In the genomic region with DNA sequence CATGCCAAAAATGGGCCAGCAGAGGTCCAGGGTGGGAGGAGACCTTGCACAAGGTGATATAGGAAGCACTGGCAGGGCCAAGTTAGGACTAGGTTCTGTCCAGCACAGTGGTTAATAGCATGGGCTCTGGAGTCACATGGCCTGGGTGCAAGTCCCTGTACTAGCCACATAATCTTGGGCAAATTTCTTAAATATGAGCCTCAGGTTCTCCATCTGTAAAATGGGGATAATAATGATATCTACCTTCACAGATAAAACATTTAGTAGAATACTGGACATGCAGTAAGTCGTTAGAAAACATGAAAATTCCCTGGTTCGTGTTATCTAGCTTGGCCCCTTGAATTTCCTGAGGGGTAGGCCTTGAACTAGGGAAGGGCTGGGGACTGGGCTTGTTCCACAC, we compare ENCODE assay signal across 17 cellular contexts. TPM values are rescaled to one million over a fixed set of nuclear protein-coding genes. Genes with fewer than 3 reads are reported as not detected.
DNase-seq lines count a peak whose midpoint lies in the region; ATAC-seq, FAIRE-seq and TF ChIP-seq lines count a peak whose summit lies in the region.
"Had no signal": no experiment of that assay in that cellular context is flagged by ENCODE, and none has a peak within 500 bp of the region (broad histone marks: within the 10 kb centered on the region; RNA-seq: fewer than 3 reads in every experiment).

No MANE protein-coding gene starts in this region.

- no peak for FAIRE-seq in HepG2 (lab: Jason Lieb, UNC)
- FAIRE-seq: A549, D721Med, G401.6, GM12891, GM19239, H1, HTR-8/SVneo had no signal

- H3K9me3 ChIP-seq in HepG2 (ENCODE audit: low read length): no peaks in the 10 kb centered on the region
- no peaks in the 10 kb centered on the region for H3K9me3 ChIP-seq in right lobe of liver
- H3K9me3 ChIP-seq: A549, Caco-2 had no signal

- TF ChIP-seq CTCF in HepG2 (CRISPR knock-in tag; IDR thresholded peaks at IDR 0.05) (no peak), right lobe of liver (IDR thresholded peaks at IDR 0.05) (no peak), foreskin fibroblast (IDR thresholded peaks at IDR 0.05; ENCODE audit: low read depth, low read length) (no peak)

- H3K27me3 ChIP-seq in HepG2 (ENCODE audit: control insufficient read depth in 1 of 2, insufficient read depth in 2 of 2, low read length in 2 of 2): no peaks in the 10 kb centered on the region
- no peaks in the 10 kb centered on the region for H3K27me3 ChIP-seq in right lobe of liver

- H3K36me3 ChIP-seq in HepG2 (replicated peaks in 1 of 2; ENCODE audit: control insufficient read depth in 1 of 2, insufficient read depth in 2 of 2, low read length in 2 of 2) (peaks cover 52 to 61% of the 10 kb centered on the region in 2 experiments), right lobe of liver (peaks cover 0 to 38% (median 19%) of the 10 kb centered on the region in 4 donors)

- TF ChIP-seq EP300 in HepG2 (IDR thresholded peaks at IDR 0.05; ENCODE audit: low read depth in 2 of 2, low read length in 2 of 2) (no peak), HepG2 (CRISPR knock-in tag; IDR thresholded peaks at IDR 0.05; ENCODE audit: borderline replicate concordance) (no peak)

- TF ChIP-seq RAD21 in HepG2 (CRISPR knock-in tag; IDR thresholded peaks at IDR 0.05): no peak

- no peak for TF ChIP-seq POLR2A in HepG2 (IDR thresholded peaks at IDR 0.05; ENCODE audit: insufficient read depth in 1 of 2, low read depth in 2 of 2, low read length in 2 of 2)
- no peak for TF ChIP-seq POLR2A in right lobe of liver (IDR thresholded peaks at IDR 0.05)

- no peak for ATAC-seq in HepG2
- no peak for ATAC-seq in right lobe of liver
- no peak for ATAC-seq in stimulated activated effector memory CD8-positive, alpha-beta T cell treated with anti-CD3 and anti-CD28 coated beads, Interleukin-12 subunit alpha, Interleukin-12 subunit beta, amount 100 ng/mL, for 72 hours
- ATAC-seq: A549 had no signal

- intact Hi-C loops in HepG2 (cut with micrococcal nuclease; ENCODE audit: unreplicated experiment): no loop called here
- intact Hi-C loops in right lobe of liver (cut with DNase I): loop anchor here in 1 of 2 donors (10.0 kb wide), 1 partner anchor 48 kb away; no protein-coding TSS in a partner anchor

- no peak overlapping the region for H3K27ac ChIP-seq in HepG2 (ENCODE audit: extremely low read length, insufficient read depth, low read length)
- no peak overlapping the region for H3K27ac ChIP-seq in right lobe of liver
- H3K27ac ChIP-seq: 22Rv1, A549, C4-2B had no signal

- CTCF ChIA-PET in HepG2 (lab: Yijun Ruan, JAX; ENCODE audit: low intra/inter-chr PET ratio, low total read pairs): no interaction called here

- H3K9me3 Mint-ChIP-seq in stimulated activated effector memory CD8-positive, alpha-beta T cell treated with anti-CD3 and anti-CD28 coated beads, Interleukin-12 subunit alpha, Interleukin-12 subunit beta, amount 100 ng/mL, for 72 hours: no peaks in the 10 kb centered on the region
- H3K9me3 Mint-ChIP-seq: CD4-positive, alpha-beta T cell; H9 had no signal

- H3K4me2 ChIP-seq in HepG2 (ENCODE audit: low read depth, low read length): no peak overlapping the region
- H3K4me2 ChIP-seq: A549 had no signal

- no peaks in the 10 kb centered on the region for H4K20me1 ChIP-seq in HepG2 (ENCODE audit: insufficient read depth, low read length)

- H3K4me1 Mint-ChIP-seq in stimulated activated effector memory CD8-positive, alpha-beta T cell treated with anti-CD3 and anti-CD28 coated beads, Interleukin-12 subunit alpha, Interleukin-12 subunit beta, amount 100 ng/mL, for 72 hours: peaks cover 19% of the 10 kb centered on the region

- peaks cover 9% of the 10 kb centered on the region for H3K4me1 ChIP-seq in HepG2 (ENCODE audit: insufficient read depth, low read length)
- H3K4me1 ChIP-seq in right lobe of liver: peaks cover 0 to 13% (median 0%) of the 10 kb centered on the region in 4 donors

- no peak overlapping the region for H3K4me3 Mint-ChIP-seq in stimulated activated effector memory CD8-positive, alpha-beta T cell treated with anti-CD3 and anti-CD28 coated beads, Interleukin-12 subunit alpha, Interleukin-12 subunit beta, amount 100 ng/mL, for 72 hours
- H3K4me3 Mint-ChIP-seq: CD4-positive, alpha-beta T cell; H9 had no signal

- peaks cover 65% of the 10 kb centered on the region for H3K36me3 Mint-ChIP-seq in stimulated activated effector memory CD8-positive, alpha-beta T cell treated with anti-CD3 and anti-CD28 coated beads, Interleukin-12 subunit alpha, Interleukin-12 subunit beta, amount 100 ng/mL, for 72 hours

- H3K9ac ChIP-seq in HepG2 (ENCODE audit: insufficient read depth, low read depth, low read length): no peak overlapping the region

- no peak overlapping the region for H2AFZ ChIP-seq in HepG2 (ENCODE audit: low read length)

- H3K79me2 ChIP-seq in HepG2 (ENCODE audit: insufficient read depth, low read length): peaks cover 3% of the 10 kb centered on the region

- no TSS peak for BruUV-seq in HepG2 (replicated peaks; lab: Mats Ljungman, UMichigan)

- peak overlapping the region; percentile 52 for H3K27ac Mint-ChIP-seq in stimulated activated effector memory CD8-positive, alpha-beta T cell treated with anti-CD3 and anti-CD28 coated beads, Interleukin-12 subunit alpha, Interleukin-12 subunit beta, amount 100 ng/mL, for 72 hours
- H3K27ac Mint-ChIP-seq: CD4-positive, alpha-beta T cell had no signal

- 88% methylated on average over 2 of the region's 2 CpGs for WGBS in HepG2 (ENCODE audit: low lambda C conversion rate)
- 71% methylated on average over 2 of the region's 2 CpGs for WGBS in right lobe of liver (ENCODE audit: insufficient coverage, low coverage, low lambda C conversion rate, missing lambda C conversion rate)

- POLR2A ChIA-PET in HepG2 (lab: Yijun Ruan, JAX): interaction anchor here (1.2 to 1.8 kb wide), 4 partner anchors 8 to 23 kb away, joined by 3 to 11 read pairs (median 4); no protein-coding TSS in a partner anchor

- H3K4me3 ChIP-seq in HepG2 (replicated peaks in 1 of 3; ENCODE audit: insufficient read depth in 1 of 3, low read depth in 2 of 3, low read length in 3 of 3): no peak overlapping the region
- no peak overlapping the region for H3K4me3 ChIP-seq in right lobe of liver
- no peak overlapping the region for H3K4me3 ChIP-seq in foreskin fibroblast (ENCODE audit: low read depth in 1 of 2, low read length in 2 of 2)
- H3K4me3 ChIP-seq: A549 had no signal

- in situ Hi-C loops in HepG2 (cut with HindIII; ENCODE audit: extremely low pct_ligation_motif_present, low pct_unique_long_range_greater_than_20kb): no loop called here

- DNase-seq in HepG2 (ENCODE audit: low spot score) (no peak), right lobe of liver (no peak), foreskin fibroblast (no peak)
- DNase-seq in stimulated activated effector memory CD8-positive, alpha-beta T cell treated with anti-CD3 and anti-CD28 coated beads, Interleukin-12 subunit alpha, Interleukin-12 subunit beta, amount 100 ng/mL, for 72 hours (ENCODE audit: low spot score in 2 of 2): no peak
- DNase-seq: AML-193; Caco-2; CD4-positive, alpha-beta T cell; H9 had no signal

RNA-seq across cellular contexts. Expression of a gene that starts 6.2 kb away (rescaled TPM):
- 63.8 and 202 TPM in 2 replicates for total RNA-seq in HepG2 (2016; rRNA removed; fragmentation: Illumina TruSeq; extraction: Trizol)
- total RNA-seq in HepG2 (2016; cell fraction: cytosol; rRNA removed; fragmentation: Illumina TruSeq; extraction: Trizol; ENCODE audit: low read depth): 83.9 and 87.3 TPM in 2 replicates
- 57.2 and 212 TPM in 2 replicates for total RNA-seq in HepG2 (2016; cell fraction: insoluble cytoplasmic fraction; rRNA removed; fragmentation: Illumina TruSeq; extraction: Trizol)
- total RNA-seq in HepG2 (2016; cell fraction: membrane; rRNA removed; fragmentation: Illumina TruSeq; extraction: Trizol): 50.4 and 53.1 TPM in 2 replicates
- 213 and 263 TPM in 2 replicates for total RNA-seq in HepG2 (2016; cell fraction: nucleus; rRNA removed; fragmentation: Illumina TruSeq; extraction: Trizol)
- polyA plus RNA-seq in HepG2 (2011; rRNA removed): 222 and 231 TPM in 2 replicates
- 240 and 265 TPM in 2 replicates for polyA plus RNA-seq in HepG2 (2011; cell fraction: cytosol; rRNA removed)
- polyA plus RNA-seq in HepG2 (2011; cell fraction: nucleus; rRNA removed): 851 and 910 TPM in 2 replicates
- 102 and 105 TPM in 2 replicates for polyA plus RNA-seq in HepG2 (2012)
- 37.4 and 39.2 TPM in 2 replicates for polyA plus RNA-seq in HepG2 (2016; cell fraction: cytosol; fragmentation: Illumina TruSeq; extraction: Trizol; ENCODE audit: low read depth)
- 82.4 and 101 TPM in 2 replicates for polyA plus RNA-seq in HepG2 (2016; cell fraction: insoluble cytoplasmic fraction; fragmentation: Illumina TruSeq; extraction: Trizol; ENCODE audit: low read depth)
- polyA plus RNA-seq in HepG2 (2016; cell fraction: membrane; fragmentation: Illumina TruSeq; extraction: Trizol; ENCODE audit: low read depth): 45.6 and 51.6 TPM in 2 replicates
- 573 and 587 TPM in 2 replicates for polyA plus RNA-seq in HepG2 (2016; cell fraction: nucleus; fragmentation: Illumina TruSeq; extraction: Trizol; ENCODE audit: insufficient read depth, low read depth)
- polyA minus RNA-seq in HepG2 (2011; rRNA and poly(A)+ RNA removed; ENCODE audit: low replicate concordance): 289 and 410 TPM in 2 replicates
- 109 and 118 TPM in 2 replicates for polyA minus RNA-seq in HepG2 (2011; cell fraction: cytosol; rRNA and poly(A)+ RNA removed)
- 292 and 323 TPM in 2 replicates for polyA minus RNA-seq in HepG2 (2011; cell fraction: nucleus; rRNA and poly(A)+ RNA removed)
- total RNA-seq in right lobe of liver: 100 to 1,000 TPM in 3 of 6 experiments, 10 to 100 TPM in 3; 54.4 to 194 (median 134) TPM

RNA-seq across cellular contexts. Expression of a gene that starts 6.3 kb away (rescaled TPM):
- total RNA-seq in HepG2 (2016; rRNA removed; fragmentation: Illumina TruSeq; extraction: Trizol): 4.1 and 9.7 TPM in 2 replicates
- 6.7 and 8.8 TPM in 2 replicates for total RNA-seq in HepG2 (2016; cell fraction: cytosol; rRNA removed; fragmentation: Illumina TruSeq; extraction: Trizol; ENCODE audit: low read depth)
- 6.0 and 9.5 TPM in 2 replicates for total RNA-seq in HepG2 (2016; cell fraction: insoluble cytoplasmic fraction; rRNA removed; fragmentation: Illumina TruSeq; extraction: Trizol)
- total RNA-seq in HepG2 (2016; cell fraction: membrane; rRNA removed; fragmentation: Illumina TruSeq; extraction: Trizol): 7.3 and 9.1 TPM in 2 replicates
- total RNA-seq in HepG2 (2016; cell fraction: nucleus; rRNA removed; fragmentation: Illumina TruSeq; extraction: Trizol): 14.4 and 18.5 TPM in 2 replicates
- 7.2 and 12.2 TPM in 2 replicates for polyA plus RNA-seq in HepG2 (2011; rRNA removed)
- 3.7 and 6.3 TPM in 2 replicates for polyA plus RNA-seq in HepG2 (2011; cell fraction: cytosol; rRNA removed)
- polyA plus RNA-seq in HepG2 (2011; cell fraction: nucleus; rRNA removed): 57.9 and 58.9 TPM in 2 replicates
- 4.2 and 4.6 TPM in 2 replicates for polyA plus RNA-seq in HepG2 (2012)
- polyA plus RNA-seq in HepG2 (2016; cell fraction: cytosol; fragmentation: Illumina TruSeq; extraction: Trizol; ENCODE audit: low read depth): 4.1 and 4.3 TPM in 2 replicates
- 4.2 and 4.9 TPM in 2 replicates for polyA plus RNA-seq in HepG2 (2016; cell fraction: insoluble cytoplasmic fraction; fragmentation: Illumina TruSeq; extraction: Trizol; ENCODE audit: low read depth)
- polyA plus RNA-seq in HepG2 (2016; cell fraction: membrane; fragmentation: Illumina TruSeq; extraction: Trizol; ENCODE audit: low read depth): 3.9 and 4.0 TPM in 2 replicates
- polyA plus RNA-seq in HepG2 (2016; cell fraction: nucleus; fragmentation: Illumina TruSeq; extraction: Trizol; ENCODE audit: insufficient read depth, low read depth): 18.5 and 19.4 TPM in 2 replicates
- polyA minus RNA-seq in HepG2 (2011; rRNA and poly(A)+ RNA removed; ENCODE audit: low replicate concordance): 1.3 and 16.0 TPM in 2 replicates
- 1.9 and 2.1 TPM in 2 replicates for polyA minus RNA-seq in HepG2 (2011; cell fraction: cytosol; rRNA and poly(A)+ RNA removed)
- polyA minus RNA-seq in HepG2 (2011; cell fraction: nucleus; rRNA and poly(A)+ RNA removed): 24.2 and 27.4 TPM in 2 replicates
- total RNA-seq in right lobe of liver: 1 to 10 TPM; 3.6 to 8.8 (median 5.4) TPM

RNA-seq across cellular contexts. Expression of a gene that starts 9.9 kb away (rescaled TPM):
- total RNA-seq in HepG2 (2016; rRNA removed; fragmentation: Illumina TruSeq; extraction: Trizol): 3.3 and 7.6 TPM in 2 replicates
- 0.35 and 0.40 TPM in 2 replicates for total RNA-seq in HepG2 (2016; cell fraction: cytosol; rRNA removed; fragmentation: Illumina TruSeq; extraction: Trizol; ENCODE audit: low read depth)
- 2.3 and 8.1 TPM in 2 replicates for total RNA-seq in HepG2 (2016; cell fraction: insoluble cytoplasmic fraction; rRNA removed; fragmentation: Illumina TruSeq; extraction: Trizol)
- 2.3 TPM in 2 replicates for total RNA-seq in HepG2 (2016; cell fraction: membrane; rRNA removed; fragmentation: Illumina TruSeq; extraction: Trizol)
- total RNA-seq in HepG2 (2016; cell fraction: nucleus; rRNA removed; fragmentation: Illumina TruSeq; extraction: Trizol): 13.0 and 19.1 TPM in 2 replicates
- 4.8 and 8.9 TPM in 2 replicates for polyA plus RNA-seq in HepG2 (2011; rRNA removed)
- 1.8 and 3.7 TPM in 2 replicates for polyA plus RNA-seq in HepG2 (2011; cell fraction: cytosol; rRNA removed)
- 44.5 and 49.8 TPM in 2 replicates for polyA plus RNA-seq in HepG2 (2011; cell fraction: nucleus; rRNA removed)
- polyA plus RNA-seq in HepG2 (2012): 2.1 and 3.2 TPM in 2 replicates
- polyA plus RNA-seq in HepG2 (2016; cell fraction: cytosol; fragmentation: Illumina TruSeq; extraction: Trizol; ENCODE audit: low read depth): 0.34 and 0.51 TPM in 2 replicates
- polyA plus RNA-seq in HepG2 (2016; cell fraction: insoluble cytoplasmic fraction; fragmentation: Illumina TruSeq; extraction: Trizol; ENCODE audit: low read depth): 1.0 and 1.7 TPM in 2 replicates
- 0.37 and 1.7 TPM in 2 replicates for polyA plus RNA-seq in HepG2 (2016; cell fraction: membrane; fragmentation: Illumina TruSeq; extraction: Trizol; ENCODE audit: low read depth)
- polyA plus RNA-seq in HepG2 (2016; cell fraction: nucleus; fragmentation: Illumina TruSeq; extraction: Trizol; ENCODE audit: insufficient read depth, low read depth): 23.9 and 34.2 TPM in 2 replicates
- polyA minus RNA-seq in HepG2 (2011; rRNA and poly(A)+ RNA removed; ENCODE audit: low replicate concordance): 3.0 and 7.4 TPM in 2 replicates
- polyA minus RNA-seq in HepG2 (2011; cell fraction: cytosol; rRNA and poly(A)+ RNA removed): 1.8 and 2.4 TPM in 2 replicates
- 19.0 and 20.9 TPM in 2 replicates for polyA minus RNA-seq in HepG2 (2011; cell fraction: nucleus; rRNA and poly(A)+ RNA removed)
- 1 to 10 TPM in 5 of 6 experiments, under 1 TPM in 1; 0.50 to 3.2 (median 2.0) TPM for total RNA-seq in right lobe of liver

RNA-seq across cellular contexts. Expression of a gene that starts 14.7 kb away (rescaled TPM):
- total RNA-seq in HepG2 (2016; rRNA removed; fragmentation: Illumina TruSeq; extraction: Trizol) (7.0 and 16.9 TPM in 2 replicates), right lobe of liver (10 to 100 TPM in 5 of 6 experiments, 1 to 10 TPM in 1; 9.6 to 70.2 (median 35.6) TPM)
- total RNA-seq in HepG2 (2016; cell fraction: cytosol; rRNA removed; fragmentation: Illumina TruSeq; extraction: Trizol; ENCODE audit: low read depth): 3.6 and 5.4 TPM in 2 replicates
- total RNA-seq in HepG2 (2016; cell fraction: insoluble cytoplasmic fraction; rRNA removed; fragmentation: Illumina TruSeq; extraction: Trizol): 5.7 and 18.2 TPM in 2 replicates
- total RNA-seq in HepG2 (2016; cell fraction: membrane; rRNA removed; fragmentation: Illumina TruSeq; extraction: Trizol): 6.1 and 6.9 TPM in 2 replicates
- total RNA-seq in HepG2 (2016; cell fraction: nucleus; rRNA removed; fragmentation: Illumina TruSeq; extraction: Trizol): 18.3 and 22.2 TPM in 2 replicates
- 28.6 and 30.7 TPM in 2 replicates for polyA plus RNA-seq in HepG2 (2011; rRNA removed)
- 26.4 and 36.2 TPM in 2 replicates for polyA plus RNA-seq in HepG2 (2011; cell fraction: cytosol; rRNA removed)
- polyA plus RNA-seq in HepG2 (2011; cell fraction: nucleus; rRNA removed): 25.4 and 33.0 TPM in 2 replicates
- polyA plus RNA-seq in HepG2 (2012): 13.5 and 20.7 TPM in 2 replicates
- 6.3 and 6.9 TPM in 2 replicates for polyA plus RNA-seq in HepG2 (2016; cell fraction: cytosol; fragmentation: Illumina TruSeq; extraction: Trizol; ENCODE audit: low read depth)
- 7.2 and 10.5 TPM in 2 replicates for polyA plus RNA-seq in HepG2 (2016; cell fraction: insoluble cytoplasmic fraction; fragmentation: Illumina TruSeq; extraction: Trizol; ENCODE audit: low read depth)
- 7.7 and 8.9 TPM in 2 replicates for polyA plus RNA-seq in HepG2 (2016; cell fraction: membrane; fragmentation: Illumina TruSeq; extraction: Trizol; ENCODE audit: low read depth)
- 31.7 and 37.7 TPM in 2 replicates for polyA plus RNA-seq in HepG2 (2016; cell fraction: nucleus; fragmentation: Illumina TruSeq; extraction: Trizol; ENCODE audit: insufficient read depth, low read depth)
- 3.3 and 51.4 TPM in 2 replicates for polyA minus RNA-seq in HepG2 (2011; rRNA and poly(A)+ RNA removed; ENCODE audit: low replicate concordance)
- 17.1 and 20.1 TPM in 2 replicates for polyA minus RNA-seq in HepG2 (2011; cell fraction: cytosol; rRNA and poly(A)+ RNA removed)
- 8.1 and 10.7 TPM in 2 replicates for polyA minus RNA-seq in HepG2 (2011; cell fraction: nucleus; rRNA and poly(A)+ RNA removed)
- total RNA-seq: CD4-positive, alpha-beta T cell had no signal

RNA-seq across cellular contexts. Expression of a gene that starts 16.3 kb away (rescaled TPM):
- 11.7 and 16.5 TPM in 2 replicates for total RNA-seq in HepG2 (2016; rRNA removed; fragmentation: Illumina TruSeq; extraction: Trizol)
- 3.2 and 3.6 TPM in 2 replicates for total RNA-seq in HepG2 (2016; cell fraction: cytosol; rRNA removed; fragmentation: Illumina TruSeq; extraction: Trizol; ENCODE audit: low read depth)
- 12.7 and 15.4 TPM in 2 replicates for total RNA-seq in HepG2 (2016; cell fraction: insoluble cytoplasmic fraction; rRNA removed; fragmentation: Illumina TruSeq; extraction: Trizol)
- total RNA-seq in HepG2 (2016; cell fraction: membrane; rRNA removed; fragmentation: Illumina TruSeq; extraction: Trizol): 11.0 and 11.3 TPM in 2 replicates
- 5.7 and 7.6 TPM in 2 replicates for total RNA-seq in HepG2 (2016; cell fraction: nucleus; rRNA removed; fragmentation: Illumina TruSeq; extraction: Trizol)
- polyA plus RNA-seq in HepG2 (2011; rRNA removed): 9.0 and 9.5 TPM in 2 replicates
- polyA plus RNA-seq in HepG2 (2011; cell fraction: cytosol; rRNA removed): 7.0 and 7.5 TPM in 2 replicates
- 12.5 and 14.3 TPM in 2 replicates for polyA plus RNA-seq in HepG2 (2011; cell fraction: nucleus; rRNA removed)
- 10.5 and 11.2 TPM in 2 replicates for polyA plus RNA-seq in HepG2 (2012)
- polyA plus RNA-seq in HepG2 (2016; cell fraction: cytosol; fragmentation: Illumina TruSeq; extraction: Trizol; ENCODE audit: low read depth): 2.1 TPM in 2 replicates
- 13.3 and 15.8 TPM in 2 replicates for polyA plus RNA-seq in HepG2 (2016; cell fraction: insoluble cytoplasmic fraction; fragmentation: Illumina TruSeq; extraction: Trizol; ENCODE audit: low read depth)
- 5.7 and 6.2 TPM in 2 replicates for polyA plus RNA-seq in HepG2 (2016; cell fraction: membrane; fragmentation: Illumina TruSeq; extraction: Trizol; ENCODE audit: low read depth)
- polyA plus RNA-seq in HepG2 (2016; cell fraction: nucleus; fragmentation: Illumina TruSeq; extraction: Trizol; ENCODE audit: insufficient read depth, low read depth): 12.4 and 13.9 TPM in 2 replicates
- polyA minus RNA-seq in HepG2 (2011; rRNA and poly(A)+ RNA removed; ENCODE audit: low replicate concordance): 41.6 and 51.8 TPM in 2 replicates
- polyA minus RNA-seq in HepG2 (2011; cell fraction: cytosol; rRNA and poly(A)+ RNA removed): 12.9 and 15.0 TPM in 2 replicates
- 10.4 and 12.7 TPM in 2 replicates for polyA minus RNA-seq in HepG2 (2011; cell fraction: nucleus; rRNA and poly(A)+ RNA removed)
- total RNA-seq in right lobe of liver: 1 to 10 TPM; 2.4 to 3.3 (median 3.1) TPM
